Comparison of ENCODE assay signal across 17 cellular contexts in the genomic region with DNA sequence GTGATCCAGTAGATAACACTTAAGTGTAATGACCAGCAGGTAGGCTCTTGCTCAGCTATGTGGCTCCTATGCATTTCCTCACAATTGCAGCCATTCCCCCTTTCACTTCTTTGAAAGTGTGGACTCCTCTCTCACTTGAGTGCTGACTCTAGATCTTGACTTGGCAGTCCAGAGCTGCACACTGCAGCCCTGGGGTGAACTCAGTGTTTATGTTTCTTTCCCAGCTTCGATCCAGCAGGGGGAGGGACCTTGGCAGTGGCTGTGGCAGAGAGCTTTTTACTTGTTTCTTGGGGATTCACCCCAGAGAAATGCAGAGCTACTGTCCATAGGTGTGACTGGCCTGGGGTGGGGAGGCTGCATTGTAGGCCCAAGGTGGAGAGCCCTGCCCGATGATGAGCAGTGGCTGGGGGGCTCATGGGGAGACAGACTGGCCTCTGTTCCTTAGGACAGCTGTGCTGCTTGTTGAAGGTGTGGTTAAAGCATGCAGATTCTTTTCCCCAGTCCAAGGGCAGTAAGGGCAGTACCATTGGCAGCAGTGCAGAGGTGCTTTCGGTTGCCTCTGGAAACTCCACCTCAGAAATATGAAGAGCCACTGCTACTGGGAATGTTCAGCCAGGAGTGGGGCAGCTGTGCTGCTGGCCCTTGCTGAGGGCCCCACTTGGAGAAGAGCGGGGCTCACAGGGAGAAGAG.
"Had no signal": no experiment of that assay in that cellular context is flagged by ENCODE, and none has a peak within 500 bp of the region (broad histone marks: within the 10 kb centered on the region; RNA-seq: fewer than 3 reads in every experiment).

No MANE protein-coding gene starts in this region.

- H3K4me1 ChIP-seq: left lung, testis, upper lobe of right lung had no signal

- H3K36me3 ChIP-seq: cardiac muscle cell, left lung, upper lobe of right lung had no signal

- DNase-seq: activated CD4-positive, alpha-beta T cell treated with anti-CD3 and anti-CD28 coated beads for 1 hour; activated CD4-positive, alpha-beta T cell treated with anti-CD3 and anti-CD28 coated beads, Interleukin-2, amount 50 U/mL, for 48 hours; activated effector memory CD4-positive, alpha-beta T cell treated with anti-CD3 and anti-CD28 coated beads, Interleukin-2, amount 50 U/mL, for 16 hours; activated naive CD8-positive, alpha-beta T cell treated with anti-CD3 and anti-CD28 coated beads for 36 hours; activated T-cell treated with anti-CD3 and anti-CD28 coated beads, Interleukin-2, amount 50 U/mL, for 4 hours; anterior cingulate cortex; effector CD8-positive, alpha-beta T cell; foreskin fibroblast; left lung; occipital lobe; stimulated activated CD4-positive, alpha-beta T cell treated with anti-CD3 and anti-CD28 coated beads, Interleukin-4, amount 100 ng/mL, for 1 hour; stimulated activated CD8-positive, alpha-beta memory T cell treated with anti-CD3 and anti-CD28 coated beads, Interleukin-4, amount 100 ng/mL, for 48 hours; stimulated activated naive CD8-positive, alpha-beta T cell treated with anti-CD3 and anti-CD28 coated beads, Interleukin-15, Interleukin-2, amounts not matched to agents 100 U/mL and 50 U/mL, for 24 hours; testis; upper lobe of right lung had no signal

- ATAC-seq: activated T-cell treated with anti-CD3 and anti-CD28 coated beads, Interleukin-2, amount 50 U/mL, for 4 hours; left lung; stimulated activated naive CD8-positive, alpha-beta T cell treated with anti-CD3 and anti-CD28 coated beads, Interleukin-15, Interleukin-2, amounts not matched to agents 100 U/mL and 50 U/mL, for 24 hours; upper lobe of right lung had no signal

- H3K27ac ChIP-seq: cardiac muscle cell, coronary artery, left lung, testis, upper lobe of right lung had no signal

- H3K4me3 ChIP-seq: cardiac muscle cell, coronary artery, left lung, testis, upper lobe of right lung had no signal

- H3K9me3 ChIP-seq: left lung, testis, upper lobe of right lung had no signal

- H3K27me3 ChIP-seq: cardiac muscle cell, left lung, testis, upper lobe of right lung had no signal
